2 cellular contexts compared by ENCODE assay signal in genomic region chr21:14889080-14889805, GRCh38.
TF ChIP-seq lines count a peak whose summit lies in the region.

No MANE protein-coding gene starts in this region.

TF ChIP-seq in A549, 52 proteins besides CTCF, POLR2A, EP300 and RAD21:
- TF ChIP-seq HES2 (IDR thresholded peaks at IDR 0.05): no peak
- TF ChIP-seq CHD4 (IDR thresholded peaks at IDR 0.05; ENCODE audit: borderline replicate concordance): no peak
TF ChIP-seq in A549: peak in this region for 0.

TF ChIP-seq in HepG2, 621 proteins besides CTCF, POLR2A, EP300 and RAD21 (continues in another document):
- peak; percentile 64; the same call in 1 of the 2 replicates for TF ChIP-seq ZNF281 (CRISPR knock-in tag; IDR thresholded peaks at IDR 0.05; ENCODE audit: borderline replicate concordance)
- no peak for TF ChIP-seq ZNF839 (CRISPR knock-in tag; IDR thresholded peaks at IDR 0.05; ENCODE audit: borderline replicate concordance)
- peak; percentile 85 for TF ChIP-seq ZNF644 (CRISPR knock-in tag; IDR thresholded peaks at IDR 0.05; ENCODE audit: low read depth)
- no peak for TF ChIP-seq TSC22D2 (CRISPR knock-in tag; IDR thresholded peaks at IDR 0.05; ENCODE audit: borderline replicate concordance)
- TF ChIP-seq NFIC (IDR thresholded peaks at IDR 0.05; ENCODE audit: low read length): peak; percentile 98
- no peak for TF ChIP-seq ZNF343 (CRISPR knock-in tag; IDR thresholded peaks at IDR 0.05)
- no peak for TF ChIP-seq RFX5 (IDR thresholded peaks at IDR 0.05; ENCODE audit: low read depth, low read length)
- no peak for TF ChIP-seq POLR2AphosphoS2 (IDR thresholded peaks at IDR 0.05; ENCODE audit: low read depth, low read length)
- peak; percentile 81; the same call in 1 of the 2 replicates for TF ChIP-seq TARDBP (CRISPR knock-in tag; IDR thresholded peaks at IDR 0.05)
- no peak for TF ChIP-seq JARID2 (CRISPR knock-in tag; IDR thresholded peaks at IDR 0.05; ENCODE audit: insufficient replicate concordance)
- TF ChIP-seq JUN (CRISPR knock-in tag; IDR thresholded peaks at IDR 0.05): peak; percentile 70
- TF ChIP-seq ZNF564 (CRISPR knock-in tag; IDR thresholded peaks at IDR 0.05): no peak
- peak; percentile 95 for TF ChIP-seq ESRRA (CRISPR knock-in tag; IDR thresholded peaks at IDR 0.05; ENCODE audit: low read depth)
- no peak for TF ChIP-seq ZSCAN20 (CRISPR knock-in tag; IDR thresholded peaks at IDR 0.05; ENCODE audit: borderline replicate concordance)
- TF ChIP-seq ZBTB42 (CRISPR knock-in tag; IDR thresholded peaks at IDR 0.05): no peak
- TF ChIP-seq ZNF17 (CRISPR knock-in tag; IDR thresholded peaks at IDR 0.05): no peak
- no peak for TF ChIP-seq DMTF1 (CRISPR knock-in tag; IDR thresholded peaks at IDR 0.05)
- TF ChIP-seq ZNF34 (CRISPR knock-in tag; IDR thresholded peaks at IDR 0.05; ENCODE audit: borderline replicate concordance): no peak
- no peak for TF ChIP-seq GPN1 (CRISPR knock-in tag; IDR thresholded peaks at IDR 0.05; ENCODE audit: borderline replicate concordance)
- TF ChIP-seq HNRNPLL (IDR thresholded peaks at IDR 0.05; ENCODE audit: low read depth, low read length, poor library complexity, severe bottlenecking): no peak
- TF ChIP-seq CAMTA2 (CRISPR knock-in tag; IDR thresholded peaks at IDR 0.05; ENCODE audit: borderline replicate concordance): no peak
- TF ChIP-seq ZBTB3 (CRISPR knock-in tag; IDR thresholded peaks at IDR 0.05; ENCODE audit: borderline replicate concordance, low read depth): no peak
- no peak for TF ChIP-seq TERF1 (CRISPR knock-in tag; IDR thresholded peaks at IDR 0.05)
- peak; percentile 89 for TF ChIP-seq CEBPB (IDR thresholded peaks at IDR 0.05; ENCODE audit: borderline replicate concordance, low read depth, low read length)
- no peak for TF ChIP-seq HOXD1 (CRISPR knock-in tag; IDR thresholded peaks at IDR 0.05)
- TF ChIP-seq AGO1 (IDR thresholded peaks at IDR 0.05; ENCODE audit: low read depth, low read length, poor library complexity, severe bottlenecking): no peak
- TF ChIP-seq NFKBIZ (CRISPR knock-in tag; IDR thresholded peaks at IDR 0.05): peak; percentile 80
- no peak for TF ChIP-seq HNRNPH1 (optimal IDR thresholded peaks at IDR 0.05; ENCODE audit: low read depth, low read length)
- no peak for TF ChIP-seq ZFP62 (CRISPR knock-in tag; IDR thresholded peaks at IDR 0.05)
- 0 out of 2 replicates have a peak, but pooled peaks have one; percentile 31 for TF ChIP-seq ZFP82 (CRISPR knock-in tag; IDR thresholded peaks at IDR 0.05; ENCODE audit: borderline replicate concordance)
- TF ChIP-seq BCL6 (CRISPR knock-in tag; IDR thresholded peaks at IDR 0.05): peak; percentile 86
- TF ChIP-seq SNAI1 (CRISPR knock-in tag; IDR thresholded peaks at IDR 0.05; ENCODE audit: borderline replicate concordance): no peak
- peak; percentile 71; the same call in 1 of the 2 replicates for TF ChIP-seq ZNF33A (CRISPR knock-in tag; IDR thresholded peaks at IDR 0.05; ENCODE audit: borderline replicate concordance)
- no peak for TF ChIP-seq ZNF513 (CRISPR knock-in tag; conservative IDR thresholded peaks at IDR 0.05)
- peak; percentile 24 for TF ChIP-seq PHF5A (CRISPR knock-in tag; IDR thresholded peaks at IDR 0.05; ENCODE audit: low read depth, unreplicated experiment)
- peak; percentile 97 for TF ChIP-seq AHDC1 (CRISPR knock-in tag; IDR thresholded peaks at IDR 0.05; ENCODE audit: borderline replicate concordance)
- no peak for TF ChIP-seq ZFYVE20 (CRISPR knock-in tag; IDR thresholded peaks at IDR 0.05; ENCODE audit: borderline replicate concordance, low read depth)
- no peak for TF ChIP-seq ZNF574 (CRISPR knock-in tag; IDR thresholded peaks at IDR 0.05)
- TF ChIP-seq ZNF710 (CRISPR knock-in tag; IDR thresholded peaks at IDR 0.05; ENCODE audit: borderline replicate concordance): peak; percentile 77; the same call in 1 of the 2 replicates
- TF ChIP-seq ZNF773 (CRISPR knock-in tag; IDR thresholded peaks at IDR 0.05; ENCODE audit: borderline replicate concordance): no peak
- TF ChIP-seq BHLHE40 (IDR thresholded peaks at IDR 0.05; ENCODE audit: low read length): peak; percentile 69
- TF ChIP-seq SMARCE1 (IDR thresholded peaks at IDR 0.05; ENCODE audit: borderline replicate concordance): peak; percentile 58; the same call in 1 of the 2 replicates
- TF ChIP-seq ZFP1 (CRISPR knock-in tag; IDR thresholded peaks at IDR 0.05): 0 out of 2 replicates have a peak, but pooled peaks have one; percentile 44
- TF ChIP-seq ZNF382 (CRISPR knock-in tag; IDR thresholded peaks at IDR 0.05; ENCODE audit: borderline replicate concordance): no peak
